In the genomic region with DNA sequence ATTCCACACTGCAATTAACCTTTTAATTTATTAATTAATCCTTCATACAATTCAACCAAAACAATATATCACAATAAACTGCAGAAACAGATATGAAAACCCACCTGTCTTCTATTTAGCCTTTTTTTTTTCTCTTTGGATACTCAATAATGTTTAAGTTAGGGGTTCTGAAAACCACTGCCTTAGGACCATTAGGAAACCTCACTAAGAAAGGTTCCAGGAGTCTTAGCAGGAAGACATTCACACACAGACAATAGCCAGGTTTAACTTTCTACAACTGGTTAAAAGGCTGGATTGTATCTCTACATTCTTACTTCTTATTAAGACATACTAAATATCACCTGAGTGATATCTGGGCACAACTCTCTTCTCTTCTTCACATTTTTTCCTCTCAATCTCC, we compare ENCODE assay signal across 13 cellular contexts. TPM values are rescaled to one million over a fixed set of nuclear protein-coding genes. Genes with fewer than 3 reads are reported as not detected.
DNase-seq lines count a peak whose midpoint lies in the region; TF ChIP-seq lines count a peak whose summit lies in the region.
"Had no signal": no experiment of that assay in that cellular context is flagged by ENCODE, and none has a peak within 500 bp of the region (broad histone marks: within the 10 kb centered on the region; RNA-seq: fewer than 3 reads in every experiment).

No MANE protein-coding gene starts in this region.

- no peak overlapping the region for H2AK5ac ChIP-seq in trophoblast cell (ENCODE audit: low read length)

- peaks cover 41 to 76% (median 68%) of the 10 kb centered on the region in 3 donors for H3K4me1 Mint-ChIP-seq in CD8-positive, alpha-beta memory T cell
- H3K4me1 Mint-ChIP-seq in chondrocyte (ENCODE audit: low read depth): peaks cover 62% of the 10 kb centered on the region

- H2AFZ ChIP-seq in trophoblast cell (ENCODE audit: insufficient read depth, low read length, poor library complexity): no peak overlapping the region

- no peak overlapping the region for H3K14ac ChIP-seq in trophoblast cell (ENCODE audit: low read length)

- TF ChIP-seq CTCF in chondrocyte (IDR thresholded peaks at IDR 0.05) (no peak), tibial artery (IDR thresholded peaks at IDR 0.05) (no peak)

- no peak overlapping the region for H2BK120ac ChIP-seq in trophoblast cell (ENCODE audit: insufficient read depth, low read length, poor library complexity)

- no peak overlapping the region for H3K9ac ChIP-seq in HUES64 (ENCODE audit: low read depth, low read length)
- H3K9ac ChIP-seq in trophoblast cell (ENCODE audit: low read length): no peak overlapping the region

- peaks cover 0 to 32% (median 5%) of the 10 kb centered on the region in 3 donors for H3K36me3 Mint-ChIP-seq in CD8-positive, alpha-beta memory T cell
- H3K36me3 Mint-ChIP-seq in chondrocyte (ENCODE audit: low read depth): peaks cover 4% of the 10 kb centered on the region

- peaks cover 38% of the 10 kb centered on the region for H3K4me1 ChIP-seq in CD8-positive, alpha-beta memory T cell (ENCODE audit: insufficient read depth, low read length)
- H3K4me1 ChIP-seq in HUES64 (ENCODE audit: insufficient read depth, low read length) (peaks cover 17% of the 10 kb centered on the region), trophoblast cell (ENCODE audit: control insufficient read depth in 1 of 2, insufficient read depth in 2 of 2, low read length in 2 of 2) (peaks cover 0 to 2% of the 10 kb centered on the region in 2 experiments), tibial artery (peaks cover 0 to 65% (median 14%) of the 10 kb centered on the region in 4 donors)

- no peak overlapping the region for H4K12ac ChIP-seq in trophoblast cell (ENCODE audit: low read depth, low read length)

- no peak overlapping the region for H3K23ac ChIP-seq in trophoblast cell (ENCODE audit: low read length)

- peak overlapping the region in 6 of 7 donors; percentile 1 to 37 (median 7) for H3K4me3 Mint-ChIP-seq in CD8-positive, alpha-beta memory T cell
- peak overlapping the region; percentile 46 for H3K4me3 Mint-ChIP-seq in chondrocyte (ENCODE audit: unreplicated experiment)

- peaks cover 9% of the 10 kb centered on the region for H3K79me1 ChIP-seq in trophoblast cell (ENCODE audit: low read length)

- H3K27me3 ChIP-seq in CD8-positive, alpha-beta memory T cell (ENCODE audit: insufficient read depth, low read length, poor library complexity, severe bottlenecking): no peaks in the 10 kb centered on the region
- H3K27me3 ChIP-seq in HUES64 (ENCODE audit: insufficient read depth, low read length) (no peaks in the 10 kb centered on the region), trophoblast cell (ENCODE audit: insufficient read depth, low read length) (no peaks in the 10 kb centered on the region), tibial artery (no peaks in the 10 kb centered on the region)
- H3K27me3 ChIP-seq: left lung, suprapubic skin had no signal

- intact Hi-C loops in tibial artery (cut with DNase I; ENCODE audit: low total_unique reads): loop anchor here (5.0 kb wide), 1 partner anchor 333 kb away; the partner anchor contains the start of gene FBXO33

- no peak overlapping the region for H4K8ac ChIP-seq in trophoblast cell (ENCODE audit: low read depth, low read length)

- H3K27me3 Mint-ChIP-seq in CD8-positive, alpha-beta memory T cell: no peaks in the 10 kb centered on the region
- no peaks in the 10 kb centered on the region for H3K27me3 Mint-ChIP-seq in chondrocyte (ENCODE audit: low read depth)
- H3K27me3 Mint-ChIP-seq: effector memory CD8-positive, alpha-beta T cell had no signal

- no peak overlapping the region for H3K4me3 ChIP-seq in CD8-positive, alpha-beta memory T cell (ENCODE audit: low read length)
- peak overlapping the region; percentile 10; the same call in 1 of the 2 replicates for H3K4me3 ChIP-seq in HUES64 (ENCODE audit: low read length)
- H3K4me3 ChIP-seq in trophoblast cell (ENCODE audit: low read depth, low read length): no peak overlapping the region
- H3K4me3 ChIP-seq in tibial artery: no peak overlapping the region
- H3K4me3 ChIP-seq: left lung, suprapubic skin had no signal

- peaks cover 9% of the 10 kb centered on the region for H3K79me2 ChIP-seq in trophoblast cell (ENCODE audit: control insufficient read depth, insufficient read depth, low read length, poor library complexity)

- H2BK12ac ChIP-seq in trophoblast cell (ENCODE audit: low read length): no peak overlapping the region

- H3K36me3 ChIP-seq in CD8-positive, alpha-beta memory T cell (ENCODE audit: insufficient read depth, low read length): no peaks in the 10 kb centered on the region
- peaks cover 13% of the 10 kb centered on the region for H3K36me3 ChIP-seq in HUES64 (ENCODE audit: insufficient read depth, low read length)
- peaks cover 7 to 10% of the 10 kb centered on the region in 2 experiments for H3K36me3 ChIP-seq in trophoblast cell (ENCODE audit: control insufficient read depth in 1 of 2, insufficient read depth in 2 of 2, low read length in 2 of 2)
- H3K36me3 ChIP-seq in tibial artery: peaks cover 3 to 15% (median 11%) of the 10 kb centered on the region in 3 donors

- H3K18ac ChIP-seq in trophoblast cell (ENCODE audit: low read length): no peak overlapping the region

- H3K9me3 Mint-ChIP-seq in CD8-positive, alpha-beta memory T cell: no peaks in the 10 kb centered on the region
- no peaks in the 10 kb centered on the region for H3K9me3 Mint-ChIP-seq in chondrocyte (ENCODE audit: low read depth)
- H3K9me3 Mint-ChIP-seq: effector memory CD8-positive, alpha-beta T cell had no signal

- H3K4me2 ChIP-seq in trophoblast cell (ENCODE audit: low read length): peak overlapping the region; percentile 24

- no peaks in the 10 kb centered on the region for H3K9me3 ChIP-seq in CD8-positive, alpha-beta memory T cell (ENCODE audit: low read length)
- no peaks in the 10 kb centered on the region for H3K9me3 ChIP-seq in HUES64 (ENCODE audit: insufficient read depth, low read depth, low read length)
- H3K9me3 ChIP-seq in trophoblast cell (ENCODE audit: insufficient read depth, low read depth, low read length): no peaks in the 10 kb centered on the region
- H3K9me3 ChIP-seq in tibial artery: no peaks in the 10 kb centered on the region
- H3K9me3 ChIP-seq: left lung, suprapubic skin had no signal

- H3K27ac ChIP-seq in CD8-positive, alpha-beta memory T cell (ENCODE audit: low read depth, low read length): no peak overlapping the region
- H3K27ac ChIP-seq in HUES64 (ENCODE audit: low read depth, low read length) (no peak overlapping the region), trophoblast cell (ENCODE audit: low read depth, low read length) (no peak overlapping the region), tibial artery (no peak overlapping the region)
- H3K27ac ChIP-seq: C4-2B, left lung, suprapubic skin had no signal

- no peak for DNase-seq in CD8-positive, alpha-beta memory T cell
- DNase-seq in chondrocyte (ENCODE audit: low spot score): no peak
- DNase-seq in trophoblast cell: no peak
- DNase-seq in tibial artery: no peak
- DNase-seq in NCI-H524 (lab: John Stamatoyannopoulos, UW): no peak
- no peak for DNase-seq in pons (ENCODE audit: low spot score)
- DNase-seq: activated naive CD4-positive, alpha-beta T cell treated with Interleukin-2 at 50 U/mL for 16 hours; effector memory CD8-positive, alpha-beta T cell; EL; left lung had no signal

- no peak overlapping the region for H4K91ac ChIP-seq in trophoblast cell (ENCODE audit: low read depth, low read length)

- POLR2A ChIA-PET in CD8-positive, alpha-beta memory T cell (lab: Charles Lee): interaction anchor here (1.2 kb wide), 1 partner anchor 14 kb away, joined by 3 read pairs; the partner anchor contains the start of gene GEMIN2

- CTCF ChIA-PET in CD8-positive, alpha-beta memory T cell (lab: Charles Lee): no interaction called here

- no peak overlapping the region for H3K4ac ChIP-seq in trophoblast cell (ENCODE audit: low read depth, low read length)

- peak overlapping the region in 7 of 8 donors; percentile 5 to 92 (median 29) for H3K27ac Mint-ChIP-seq in CD8-positive, alpha-beta memory T cell
- H3K27ac Mint-ChIP-seq in chondrocyte (ENCODE audit: unreplicated experiment): peak overlapping the region; percentile 38

- no peak overlapping the region for H2BK5ac ChIP-seq in trophoblast cell (ENCODE audit: low read depth, low read length, poor library complexity)

RNA-seq across cellular contexts. Expression of gene SEC23A, which starts 3.3 kb away (rescaled TPM):
- total RNA-seq in CD8-positive, alpha-beta memory T cell: 10 to 100 TPM; 37.4 to 37.9 TPM
- polyA plus RNA-seq in CD8-positive, alpha-beta memory T cell: 43.6 TPM
- polyA plus RNA-seq in HUES64 (2013, experiment 1 of 2): 28.8 TPM
- 36.8 TPM for polyA plus RNA-seq in HUES64 (2013, experiment 2 of 2)
- total RNA-seq in chondrocyte: 244 to 267 TPM (median 246 TPM) in 3 replicates
- polyA plus RNA-seq in trophoblast cell (2013): 90.9 and 91.1 TPM in 2 replicates

RNA-seq across cellular contexts. Expression of gene GEMIN2, which starts 14.4 kb away (rescaled TPM):
- 10 to 100 TPM; 17.0 to 18.1 TPM for total RNA-seq in CD8-positive, alpha-beta memory T cell
- 10.1 TPM for polyA plus RNA-seq in CD8-positive, alpha-beta memory T cell
- 21.4 TPM for polyA plus RNA-seq in HUES64 (2013, experiment 1 of 2)
- 30.1 TPM for polyA plus RNA-seq in HUES64 (2013, experiment 2 of 2)
- total RNA-seq in chondrocyte: 12.4 to 17.7 TPM (median 14.0 TPM) in 3 replicates
- 7.2 and 8.5 TPM in 2 replicates for polyA plus RNA-seq in trophoblast cell (2013)
